ENCODE assay signal across 8 cellular contexts in the genomic region with DNA sequence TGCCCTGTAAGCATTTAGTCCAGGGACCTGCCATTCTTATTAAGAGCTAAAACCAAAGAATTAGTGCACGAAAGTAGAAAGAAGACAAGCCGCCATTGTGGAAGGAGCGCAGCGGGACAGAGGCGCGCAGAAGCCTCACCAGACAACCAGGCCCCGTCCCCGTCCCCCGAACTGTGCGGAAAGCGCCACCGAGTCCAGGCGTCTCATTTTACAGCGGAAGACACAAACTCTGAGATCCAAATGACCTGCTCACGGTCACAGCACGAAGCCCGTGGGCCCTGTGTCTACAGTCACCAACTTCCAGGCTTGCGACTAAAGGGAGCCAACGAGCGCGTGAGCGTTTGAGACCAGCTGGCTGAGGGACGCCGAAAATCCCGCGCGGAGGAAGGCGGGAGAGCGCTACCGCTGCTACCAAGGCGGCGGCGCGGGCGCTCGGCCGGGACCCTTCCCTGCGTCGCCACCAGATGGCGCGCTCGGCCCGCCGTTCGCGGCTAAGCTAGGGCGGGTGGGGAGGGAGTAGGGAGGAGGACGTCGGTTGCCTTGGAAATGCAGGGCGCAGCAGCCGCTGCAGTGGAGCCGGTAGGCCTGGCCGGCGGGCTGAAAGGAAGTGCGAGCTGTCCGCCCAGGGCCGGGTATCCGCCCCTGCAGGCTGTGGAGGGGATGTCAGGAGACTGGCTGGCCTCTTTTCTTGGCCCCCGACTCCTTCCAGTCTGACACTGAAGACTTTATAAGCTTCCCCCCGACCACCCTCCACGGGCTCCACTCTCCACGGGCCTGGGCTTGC. TPM values are rescaled to one million over a fixed set of nuclear protein-coding genes. Genes with fewer than 3 reads are reported as not detected.
DNase-seq lines count a peak whose midpoint lies in the region; ATAC-seq and TF ChIP-seq lines count a peak whose summit lies in the region.

No MANE protein-coding gene starts in this region.

- peaks cover 0 to 12% (median 11%) of the 10 kb centered on the region in 3 donors for H3K4me1 Mint-ChIP-seq in naive B cell
- peaks cover 9% of the 10 kb centered on the region for H3K4me1 Mint-ChIP-seq in stimulated activated effector memory CD8-positive, alpha-beta T cell treated with anti-CD3 and anti-CD28 coated beads, Interleukin-12 subunit alpha, Interleukin-12 subunit beta, amount 100 ng/mL, for 72 hours

- CTCF ChIA-PET in PC-9 (lab: Charles Lee) = interaction anchor here (0.6 to 0.7 kb wide), 4 partner anchors 39 to 749 kb away, joined by 3 to 9 read pairs (median 5); no protein-coding TSS in a partner anchor

- H3K79me2 ChIP-seq in PC-9 (ENCODE audit: low read depth) = no peaks in the 10 kb centered on the region

- peaks cover 4% of the 10 kb centered on the region; the same call in 1 of the 2 replicates for H3K9me3 ChIP-seq in PC-9 (ENCODE audit: insufficient read depth, low read depth)

- H3K27me3 Mint-ChIP-seq in naive B cell = peaks cover 0 to 17% (median 0%) of the 10 kb centered on the region in 3 donors

- DNase-seq in DMS79 treated with DMSO at 0.1 percent for 48 hours (lab: John Stamatoyannopoulos, UW) (peak; percentile 92), KG1 (lab: John Stamatoyannopoulos, UW) (peak; percentile 97), PC-9 (peak; percentile 86 to 94), fibroblast of gingiva (ENCODE audit: low read depth) (peak; percentile 93), naive B cell (peak; percentile 88)
- DNase-seq in activated T-cell treated with anti-CD3 and anti-CD28 coated beads, Interleukin-2, amount 50 U/mL, for 48 hours = peak; percentile 98
- DNase-seq in stimulated activated effector memory CD8-positive, alpha-beta T cell treated with anti-CD3 and anti-CD28 coated beads, Interleukin-12 subunit alpha, Interleukin-12 subunit beta, amount 100 ng/mL, for 72 hours (ENCODE audit: low spot score in 2 of 2) = peak; percentile 95 to 98

- peak; percentile 91 for TF ChIP-seq CTCF in PC-9 (conservative IDR thresholded peaks at IDR 0.05)

- peak overlapping the region; percentile 99 for H2AFZ ChIP-seq in PC-9

- H3K27ac ChIP-seq in PC-9 = peak overlapping the region; percentile 48

- no peaks in the 10 kb centered on the region for H3K9me2 ChIP-seq in PC-9 (ENCODE audit: insufficient read depth)

- peaks cover 8% of the 10 kb centered on the region for H3K4me1 ChIP-seq in PC-9 (replicated peaks; ENCODE audit: insufficient read depth)

- H4K20me1 ChIP-seq in PC-9 (ENCODE audit: insufficient read depth) = no peaks in the 10 kb centered on the region

- H3K36me3 ChIP-seq in PC-9 (ENCODE audit: low read depth) = no peaks in the 10 kb centered on the region

- H3K36me3 Mint-ChIP-seq in naive B cell = no peaks in the 10 kb centered on the region
- H3K36me3 Mint-ChIP-seq in stimulated activated effector memory CD8-positive, alpha-beta T cell treated with anti-CD3 and anti-CD28 coated beads, Interleukin-12 subunit alpha, Interleukin-12 subunit beta, amount 100 ng/mL, for 72 hours = peaks cover 7% of the 10 kb centered on the region

- BruUV-seq in PC-9 (replicated peaks; lab: Mats Ljungman, UMichigan) = no TSS peak

- intact Hi-C loops in PC-9 (cut with micrococcal nuclease; ENCODE audit: unreplicated experiment) = loop anchor here (1.0 to 10.0 kb wide), 7 partner anchors 86 to 960 kb away; no protein-coding TSS in a partner anchor

- POLR2A ChIA-PET in PC-9 (lab: Charles Lee; ENCODE audit: unreplicated experiment) = interaction anchor here (0.6 kb wide), 1 partner anchor 306 kb away, joined by 3 read pairs; no protein-coding TSS in a partner anchor

- H3K4me3 ChIP-seq in PC-9 = peak overlapping the region; percentile 65

- H3K27me3 ChIP-seq in PC-9 (ENCODE audit: insufficient read depth, low read depth) = no peaks in the 10 kb centered on the region

- peak overlapping the region; percentile 53 to 96 (median 86) for H3K27ac Mint-ChIP-seq in naive B cell
- peak overlapping the region; percentile 97 for H3K27ac Mint-ChIP-seq in stimulated activated effector memory CD8-positive, alpha-beta T cell treated with anti-CD3 and anti-CD28 coated beads, Interleukin-12 subunit alpha, Interleukin-12 subunit beta, amount 100 ng/mL, for 72 hours

- ATAC-seq in GM21737 (IDR thresholded peaks at IDR 0.05; ENCODE audit: unreplicated experiment) (peak; percentile 99), naive B cell (ENCODE audit: low read depth in 2 of 2) (peak; percentile 90 to 92)
- peak; percentile 97 for ATAC-seq in stimulated activated effector memory CD8-positive, alpha-beta T cell treated with anti-CD3 and anti-CD28 coated beads, Interleukin-12 subunit alpha, Interleukin-12 subunit beta, amount 100 ng/mL, for 72 hours

- H3K9me3 Mint-ChIP-seq in naive B cell = peaks cover 0 to 3% (median 0%) of the 10 kb centered on the region in 7 donors
- no peaks in the 10 kb centered on the region for H3K9me3 Mint-ChIP-seq in stimulated activated effector memory CD8-positive, alpha-beta T cell treated with anti-CD3 and anti-CD28 coated beads, Interleukin-12 subunit alpha, Interleukin-12 subunit beta, amount 100 ng/mL, for 72 hours

- peak overlapping the region; percentile 91 for H3K4me2 ChIP-seq in PC-9

- no peaks in the 10 kb centered on the region; the same call in 1 of the 2 replicates for H3F3A ChIP-seq in PC-9 (ENCODE audit: insufficient read depth, low read depth)

- peak overlapping the region; percentile 84 to 94 (median 90) for H3K4me3 Mint-ChIP-seq in naive B cell
- peak overlapping the region; percentile 87 for H3K4me3 Mint-ChIP-seq in stimulated activated effector memory CD8-positive, alpha-beta T cell treated with anti-CD3 and anti-CD28 coated beads, Interleukin-12 subunit alpha, Interleukin-12 subunit beta, amount 100 ng/mL, for 72 hours

RNA-seq across cellular contexts. Expression of a gene that starts 0.4 kb away (rescaled TPM):
- total RNA-seq in PC-9 (2021) = not detected in 2 replicates
- not detected for polyA plus RNA-seq in naive B cell (ENCODE audit: low read depth in 6 of 6)

RNA-seq across cellular contexts. Expression of a gene that starts 43.8 kb away (rescaled TPM):
- total RNA-seq in PC-9 (2021) = 13.3 and 16.0 TPM in 2 replicates
- under 1 TPM in 4 of 6 donors, not detected in 2; 0.32 to 1.00 (median 0.55) TPM for polyA plus RNA-seq in naive B cell (ENCODE audit: low read depth in 6 of 6)

Comparison
In these comparisons a context has a peak if more than half of its experiments do, and no peak if none do; other contexts are left out.
1. Peak in every context shown above with its lines: DNase-seq, ATAC-seq, H3K4me3 ChIP-seq and H3K27ac ChIP-seq.